Comparison of ENCODE assay signal across 10 cellular contexts in genomic region chr7:135335628-135336139, GRCh38.
DNase-seq lines count a peak whose midpoint lies in the region; ATAC-seq and TF ChIP-seq lines count a peak whose summit lies in the region.
"Had no signal": no experiment of that assay in that cellular context is flagged by ENCODE, and none has a peak within 500 bp of the region (broad histone marks: within the 10 kb centered on the region; RNA-seq: fewer than 3 reads in every experiment).

No MANE protein-coding gene starts in this region.

- H3K9me3 ChIP-seq in hepatocyte (ENCODE audit: low read depth) = no peaks in the 10 kb centered on the region
- H3K9me3 ChIP-seq: tibial artery had no signal

- no peaks in the 10 kb centered on the region for H3K9me2 ChIP-seq in hepatocyte (replicated peaks; ENCODE audit: insufficient read depth)

- H3K27ac ChIP-seq in 22Rv1 = no peak overlapping the region
- H3K27ac ChIP-seq in hepatocyte = no peak overlapping the region
- H3K27ac ChIP-seq: tibial artery had no signal

- peaks cover 4% of the 10 kb centered on the region for H3K4me1 ChIP-seq in hepatocyte (ENCODE audit: insufficient read depth)
- H3K4me1 ChIP-seq: tibial artery had no signal

- H2AFZ ChIP-seq in hepatocyte = no peak overlapping the region

- peaks cover 2% of the 10 kb centered on the region for H3K9me3 Mint-ChIP-seq in activated naive CD4-positive, alpha-beta T cell treated with anti-CD3 and anti-CD28 coated beads, Interleukin-2, amount 10 ng/mL, durations not matched to agents 7 days and 5 days
- H3K9me3 Mint-ChIP-seq: central memory CD8-positive, alpha-beta T cell had no signal

- no peaks in the 10 kb centered on the region for H3K36me3 Mint-ChIP-seq in activated naive CD4-positive, alpha-beta T cell treated with anti-CD3 and anti-CD28 coated beads, Interleukin-2, amount 10 ng/mL, durations not matched to agents 7 days and 5 days

- H4K20me1 ChIP-seq in hepatocyte (ENCODE audit: insufficient read depth, poor library complexity, severe bottlenecking) = no peaks in the 10 kb centered on the region

- TF ChIP-seq CTCF in 22Rv1 (IDR thresholded peaks at IDR 0.05) (peak; percentile 91), GM13976 (IDR thresholded peaks at IDR 0.05; ENCODE audit: borderline replicate concordance, control extremely low read depth, extremely low read depth, insufficient read depth, missing control alignments) (peak; percentile 39), hepatocyte (IDR thresholded peaks at IDR 0.05; ENCODE audit: poor library complexity) (peak; percentile 67)

- in situ Hi-C loops in GM13976 (cut with MboI; ENCODE audit: low sequenced_read_pairs, unreplicated experiment) = no loop called here

- 5% methylated on average over 9 of the region's 9 CpGs for WGBS in hepatocyte (ENCODE audit: low lambda C conversion rate, missing lambda C conversion rate)

- no peaks in the 10 kb centered on the region for H3K36me3 ChIP-seq in hepatocyte (replicated peaks; ENCODE audit: insufficient read depth, low read depth)
- H3K36me3 ChIP-seq: tibial artery had no signal

- peak; percentile 73 for DNase-seq in GM13976 (ENCODE audit: low spot score)
- peak; percentile 94 for DNase-seq in NCI-H69 (lab: John Stamatoyannopoulos, UW)
- peak; percentile 51 for DNase-seq in activated naive CD4-positive, alpha-beta T cell treated with anti-CD3 and anti-CD28 coated beads, Interleukin-2, amount 10 ng/mL, durations not matched to agents 7 days and 5 days
- DNase-seq in hepatocyte (ENCODE audit: low spot score) = peak; percentile 91
- peak; percentile 21 to 48 for DNase-seq in stimulated activated CD4-positive, alpha-beta T cell treated with anti-CD3 and anti-CD28 coated beads, Interleukin-2, amount 100 ng/mL, for 24 hours
- DNase-seq in activated CD4-positive, CD25-positive, alpha-beta regulatory T cell treated with anti-CD3 and anti-CD28 coated beads, Interleukin-2, amount 50 U/mL, for 72 hours = no peak

- CTCF ChIA-PET in activated naive CD4-positive, alpha-beta T cell treated with anti-CD3 and anti-CD28 coated beads, Interleukin-2, amount 10 ng/mL, durations not matched to agents 7 days and 5 days (lab: Charles Lee) = interaction anchor here (0.9 to 2.7 kb wide), 6 partner anchors 10 to 61 kb away, joined by 3 to 21 read pairs (median 6); no protein-coding TSS in a partner anchor

- no peaks in the 10 kb centered on the region for H3K79me2 ChIP-seq in hepatocyte

- no peak overlapping the region for H3K4me3 Mint-ChIP-seq in activated naive CD4-positive, alpha-beta T cell treated with anti-CD3 and anti-CD28 coated beads, Interleukin-2, amount 10 ng/mL, durations not matched to agents 7 days and 5 days
- H3K4me3 Mint-ChIP-seq: central memory CD8-positive, alpha-beta T cell had no signal

- no peak overlapping the region for H3K4me3 ChIP-seq in hepatocyte
- H3K4me3 ChIP-seq: tibial artery had no signal

- H3K27ac Mint-ChIP-seq in activated naive CD4-positive, alpha-beta T cell treated with anti-CD3 and anti-CD28 coated beads, Interleukin-2, amount 10 ng/mL, durations not matched to agents 7 days and 5 days = no peak overlapping the region

- no peak overlapping the region for H3K4me2 ChIP-seq in hepatocyte

- H3K4me1 Mint-ChIP-seq in activated naive CD4-positive, alpha-beta T cell treated with anti-CD3 and anti-CD28 coated beads, Interleukin-2, amount 10 ng/mL, durations not matched to agents 7 days and 5 days = no peaks in the 10 kb centered on the region
- H3K4me1 Mint-ChIP-seq: central memory CD8-positive, alpha-beta T cell had no signal

- peak; percentile 63 for ATAC-seq in HG03460 (IDR thresholded peaks at IDR 0.05; ENCODE audit: unreplicated experiment)

- H3K27me3 Mint-ChIP-seq in activated naive CD4-positive, alpha-beta T cell treated with anti-CD3 and anti-CD28 coated beads, Interleukin-2, amount 10 ng/mL, durations not matched to agents 7 days and 5 days = no peaks in the 10 kb centered on the region
- H3K27me3 Mint-ChIP-seq: central memory CD8-positive, alpha-beta T cell had no signal

- H3K27me3 ChIP-seq in hepatocyte = no peaks in the 10 kb centered on the region
- H3K27me3 ChIP-seq: tibial artery had no signal

Comparison
In these comparisons a context has a peak if more than half of its experiments do, and no peak if none do; other contexts are left out.
1. CTCF ChIP-seq: peak in every context shown above with its lines; median percentile 91 in 22Rv1; 67 in hepatocyte; 39 in GM13976.